Comparison of ENCODE assay signal across 7 cellular contexts in the genomic region with DNA sequence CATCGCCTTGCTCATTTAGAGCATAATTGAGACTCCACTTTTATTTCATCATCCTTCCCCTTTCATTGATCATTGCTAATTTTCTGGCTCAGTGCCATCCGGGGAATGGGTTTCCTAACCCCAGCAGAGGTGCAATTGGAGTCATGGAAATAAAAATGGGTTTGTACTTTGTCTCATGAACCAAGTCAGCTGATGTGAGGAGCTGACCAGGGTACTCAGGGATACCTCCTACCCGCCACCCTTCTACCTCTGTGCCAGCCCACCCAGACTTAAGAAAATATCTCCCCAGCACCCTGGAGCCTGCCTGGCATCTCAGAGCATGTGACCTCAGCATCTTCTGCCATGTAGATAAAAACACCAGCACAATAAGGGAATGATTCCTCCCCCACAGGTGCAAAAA. TPM values are rescaled to one million over a fixed set of nuclear protein-coding genes. Genes with fewer than 3 reads are reported as not detected.
"Had no signal": no experiment of that assay in that cellular context is flagged by ENCODE, and none has a peak within 500 bp of the region (broad histone marks: within the 10 kb centered on the region; RNA-seq: fewer than 3 reads in every experiment).

No MANE protein-coding gene starts in this region.

- H3K9me3 ChIP-seq: HAP-1 had no signal

- ATAC-seq: HCT116 had no signal

- H3K4me3 ChIP-seq: HAP-1 had no signal

- H3K27ac ChIP-seq: KMS-11 had no signal

- DNase-seq: GOT3, H7, IMR-90, KBM-7 had no signal

- H3K4me2 ChIP-seq: KMS-11 had no signal

- H3K36me3 ChIP-seq: HAP-1 had no signal

- H3K4me1 ChIP-seq: HAP-1 had no signal

RNA-seq across cellular contexts. Expression of a gene that starts 59.1 kb away (rescaled TPM):
- total RNA-seq: IMR-90 had no signal
